26 cellular contexts compared by ENCODE assay signal in genomic region chr4:78361621-78362120, GRCh38.
"Had no signal": no experiment of that assay in that cellular context is flagged by ENCODE, and none has a peak within 500 bp of the region (broad histone marks: within the 10 kb centered on the region; RNA-seq: fewer than 3 reads in every experiment).

No MANE protein-coding gene starts in this region.

- ATAC-seq: activated CD4-positive, alpha-beta T cell treated with anti-CD3 and anti-CD28 coated beads for 36 hours; esophagus mucosa; naive thymus-derived CD4-positive, alpha-beta T cell; right cardiac atrium had no signal

- H3K4me1 ChIP-seq: ascending aorta, parathyroid adenoma, upper lobe of left lung, vagina had no signal

- H3K9ac ChIP-seq: parathyroid adenoma had no signal

- H3K27ac Mint-ChIP-seq: activated CD4-positive, alpha-beta T cell treated with anti-CD3 and anti-CD28 coated beads for 36 hours; activated naive CD4-positive, alpha-beta T cell treated with anti-CD3 and anti-CD28 coated beads for 36 hours; activated naive CD8-positive, alpha-beta T cell treated with anti-CD3 and anti-CD28 coated beads, Interleukin-2, amount 10 ng/mL, durations not matched to agents 7 days and 5 days; immature natural killer cell; naive thymus-derived CD4-positive, alpha-beta T cell; stimulated activated naive CD8-positive, alpha-beta T cell treated with anti-CD3 and anti-CD28 coated beads, Interleukin-15, Interleukin-2, amounts not matched to agents 100 ng/mL and 50 ng/mL, for 24 hours; T-helper 2 cell treated with Interferon-gamma antibody and Interleukin-4, amounts not matched to agents 5 μg/mL and 100 μg/mL, for 36 hours had no signal

- H3K9me3 Mint-ChIP-seq: activated naive CD4-positive, alpha-beta T cell treated with anti-CD3 and anti-CD28 coated beads for 36 hours; activated naive CD8-positive, alpha-beta T cell treated with anti-CD3 and anti-CD28 coated beads, Interleukin-2, amount 10 ng/mL, durations not matched to agents 7 days and 5 days; stimulated activated naive CD8-positive, alpha-beta T cell treated with anti-CD3 and anti-CD28 coated beads, Interleukin-15, Interleukin-2, amounts not matched to agents 100 ng/mL and 50 ng/mL, for 24 hours; T-helper 2 cell treated with Interferon-gamma antibody and Interleukin-4, amounts not matched to agents 5 μg/mL and 100 μg/mL, for 36 hours had no signal

- H3K9me3 ChIP-seq: ascending aorta, upper lobe of left lung, vagina had no signal

- H3K36me3 Mint-ChIP-seq: activated naive CD8-positive, alpha-beta T cell treated with anti-CD3 and anti-CD28 coated beads, Interleukin-2, amount 10 ng/mL, durations not matched to agents 7 days and 5 days; immature natural killer cell had no signal

- H3K4me1 Mint-ChIP-seq: activated CD4-positive, alpha-beta T cell treated with anti-CD3 and anti-CD28 coated beads for 36 hours; immature natural killer cell; naive thymus-derived CD4-positive, alpha-beta T cell had no signal

- H3K36me3 ChIP-seq: ascending aorta, brain microvascular endothelial cell, upper lobe of left lung, vagina had no signal

- H3K79me2 ChIP-seq: parathyroid adenoma had no signal

- H3K27ac ChIP-seq: ascending aorta, brain microvascular endothelial cell, parathyroid adenoma, upper lobe of left lung, vagina had no signal

- H3K4me3 ChIP-seq: ascending aorta, upper lobe of left lung, vagina had no signal

- DNase-seq: activated CD4-positive, alpha-beta T cell treated with anti-CD3 and anti-CD28 coated beads for 36 hours; activated CD4-positive, alpha-beta T cell treated with anti-CD3 and anti-CD28 coated beads, Interleukin-2, amount 50 U/mL, for 48 hours; activated CD4-positive, CD25-positive, alpha-beta regulatory T cell; activated CD8-positive, alpha-beta memory T cell treated with anti-CD3 and anti-CD28 coated beads for 24 hours; activated effector memory CD4-positive, alpha-beta T cell treated with Interleukin-2 at 50 U/mL for 16 hours; activated naive CD4-positive, alpha-beta T cell treated with anti-CD3 and anti-CD28 coated beads for 36 hours; activated naive CD8-positive, alpha-beta T cell treated with anti-CD3 and anti-CD28 coated beads, Interleukin-2, amount 10 ng/mL, durations not matched to agents 7 days and 5 days; brain microvascular endothelial cell; foreskin fibroblast; head of caudate nucleus; hippocampal formation; immature natural killer cell; midbrain; naive thymus-derived CD4-positive, alpha-beta T cell; nucleus accumbens; right cardiac atrium; stimulated activated CD4-positive, alpha-beta T cell treated with anti-CD3 and anti-CD28 coated beads, Interleukin-15, amount 100 ng/mL, for 24 hours; substantia nigra; T-helper 1 cell; upper lobe of left lung had no signal

- H2AFZ ChIP-seq: parathyroid adenoma had no signal

- H3K27me3 ChIP-seq: ascending aorta, brain microvascular endothelial cell, upper lobe of left lung, vagina had no signal

- H3K4me3 Mint-ChIP-seq: activated CD4-positive, alpha-beta T cell treated with anti-CD3 and anti-CD28 coated beads for 36 hours; activated naive CD4-positive, alpha-beta T cell treated with anti-CD3 and anti-CD28 coated beads for 36 hours; activated naive CD8-positive, alpha-beta T cell treated with anti-CD3 and anti-CD28 coated beads, Interleukin-2, amount 10 ng/mL, durations not matched to agents 7 days and 5 days; immature natural killer cell; naive thymus-derived CD4-positive, alpha-beta T cell; stimulated activated naive CD8-positive, alpha-beta T cell treated with anti-CD3 and anti-CD28 coated beads, Interleukin-15, Interleukin-2, amounts not matched to agents 100 ng/mL and 50 ng/mL, for 24 hours; T-helper 2 cell treated with Interferon-gamma antibody and Interleukin-4, amounts not matched to agents 5 μg/mL and 100 μg/mL, for 36 hours had no signal
